ENCODE assay signal across 8 cellular contexts in genomic region chr2:28452534-28453081, GRCh38. TPM values are rescaled to one million over a fixed set of nuclear protein-coding genes. Genes with fewer than 3 reads are reported as not detected.
A peak's percentile ranks its signal among the peaks of the same experiment; 100 is the strongest.
DNase-seq lines count a peak whose midpoint lies in the region; ATAC-seq and TF ChIP-seq lines count a peak whose summit lies in the region.

No MANE protein-coding gene starts in this region.

- intact Hi-C loops in mammary epithelial cell (cut with micrococcal nuclease) = loop anchor here (1.0 to 10.0 kb wide), 10 partner anchors 38 to 748 kb away; partner anchors contain the start of genes BABAM2, PPP1CB and RBKS

- H3K4me1 ChIP-seq in mammary epithelial cell (ENCODE audit: insufficient read depth, low read length) = peaks cover 52% of the 10 kb centered on the region

- H3K27ac Mint-ChIP-seq in WTC11 = no peak overlapping the region

- H3K9ac ChIP-seq in mammary epithelial cell (ENCODE audit: insufficient read depth, low read length) = no peak overlapping the region

- no peaks in the 10 kb centered on the region for H3K36me3 Mint-ChIP-seq in WTC11

- no peaks in the 10 kb centered on the region for H3K27me3 Mint-ChIP-seq in WTC11 (ENCODE audit: low read depth)

- CTCF ChIA-PET in WTC11 (lab: Charles Lee) (interaction anchor here (0.5 to 1.4 kb wide), 19 partner anchors 14 to 749 kb away, joined by 3 to 6 read pairs (median 3); no protein-coding TSS in a partner anchor), mammary epithelial cell (lab: Charles Lee; ENCODE audit: low non-redundant PET) (no interaction called here)

- TF ChIP-seq CTCF in WTC11 (IDR thresholded peaks at IDR 0.05) (peak; percentile 91), mammary epithelial cell (conservative IDR thresholded peaks at IDR 0.05 in 1 of 2, IDR thresholded peaks at IDR 0.05 in 1 of 2; ENCODE audit: extremely low read depth in 1 of 2, insufficient read depth in 1 of 2, low read depth in 1 of 2, low read length in 2 of 2) (peak; percentile 98 to 99)

- no peak overlapping the region for H3K4me2 ChIP-seq in mammary epithelial cell (ENCODE audit: insufficient read depth, low read depth, low read length)

- ATAC-seq in WTC11 (peak; percentile 90), HG03457 (IDR thresholded peaks at IDR 0.05; ENCODE audit: unreplicated experiment) (no peak)

- H4K20me1 ChIP-seq in mammary epithelial cell (ENCODE audit: insufficient read depth, low read length) = no peaks in the 10 kb centered on the region

- H3K9me3 Mint-ChIP-seq in WTC11 = no peaks in the 10 kb centered on the region

- no peaks in the 10 kb centered on the region for H3K9me3 ChIP-seq in mammary epithelial cell (replicated peaks; ENCODE audit: insufficient read depth, low read length)

- POLR2A ChIA-PET in WTC11 (lab: Charles Lee) = no interaction called here

- no peak overlapping the region for H3K4me3 ChIP-seq in mammary epithelial cell (replicated peaks in 1 of 3; ENCODE audit: insufficient read depth in 1 of 3, low read depth in 2 of 3, low read length in 3 of 3)

- no peaks in the 10 kb centered on the region for H3K79me2 ChIP-seq in mammary epithelial cell (ENCODE audit: insufficient read depth, low read length)

- 30% methylated on average over 6 of the region's 7 CpGs for WGBS in mammary epithelial cell (ENCODE audit: low coverage, missing lambda C conversion rate)

- dilution Hi-C loops in mammary epithelial cell (cut with HindIII; ENCODE audit: low sequenced_read_pairs) = no loop called here

- BruUV-seq in mammary epithelial cell (replicated peaks; lab: Mats Ljungman, UMichigan) = no TSS peak

- H3K4me1 Mint-ChIP-seq in WTC11 = peaks cover 4% of the 10 kb centered on the region; the same call in 1 of the 2 replicates

- in situ Hi-C loops in mammary epithelial cell (cut with MboI; ENCODE audit: low sequenced_read_pairs in 2 of 2) = no loop called here

- no peak overlapping the region for H3K4me3 Mint-ChIP-seq in WTC11

- H3K27ac ChIP-seq in mammary epithelial cell (ENCODE audit: insufficient read depth, low read depth, low read length) = no peak overlapping the region

- no peaks in the 10 kb centered on the region for H3K27me3 ChIP-seq in mammary epithelial cell (ENCODE audit: insufficient read depth, low read length)

- H3K36me3 ChIP-seq in mammary epithelial cell (ENCODE audit: insufficient read depth, low read length) = no peaks in the 10 kb centered on the region

- H2AFZ ChIP-seq in mammary epithelial cell (ENCODE audit: low read depth, low read length) = no peak overlapping the region

- peak; percentile 22 to 69 (median 39) for DNase-seq in NCI-H1417 (lab: John Stamatoyannopoulos, UW)
- DNase-seq in NCI-H1417 treated with DMSO at 0.1 percent for 48 hours (lab: John Stamatoyannopoulos, UW) = no peak
- peak; percentile 46 for DNase-seq in LoVo (ENCODE audit: low spot score)
- DNase-seq in WTC11 (ENCODE audit: low spot score) = peak; percentile 87
- no peak for DNase-seq in mammary epithelial cell
- DNase-seq in kidney tubule cell (ENCODE audit: low spot score) = peak; percentile 70
- peak; percentile 79 to 92 for DNase-seq in stimulated activated CD4-positive, alpha-beta T cell treated with anti-CD3 and anti-CD28 coated beads, Interleukin-4, amount 100 ng/mL, for 48 hours (ENCODE audit: low read depth in 2 of 2)

TF ChIP-seq in WTC11, 78 proteins besides CTCF, POLR2A, EP300 and RAD21 (continues in another document):
- TF ChIP-seq ZNF425 (CRISPR knock-in tag; conservative IDR thresholded peaks at IDR 0.05) (no peak), USF1 (CRISPR knock-in tag; IDR thresholded peaks at IDR 0.05) (no peak), KAT7 (CRISPR knock-in tag; IDR thresholded peaks at IDR 0.05; ENCODE audit: borderline replicate concordance) (no peak), ZNF281 (CRISPR knock-in tag; IDR thresholded peaks at IDR 0.05) (no peak), SP1 (CRISPR knock-in tag; conservative IDR thresholded peaks at IDR 0.05) (no peak), TEAD1 (CRISPR knock-in tag; IDR thresholded peaks at IDR 0.05) (no peak), NFATC4 (CRISPR knock-in tag; IDR thresholded peaks at IDR 0.05) (no peak), GABPB1 (CRISPR knock-in tag; IDR thresholded peaks at IDR 0.05) (no peak), EMX1 (CRISPR knock-in tag; IDR thresholded peaks at IDR 0.05) (no peak), ELF4 (CRISPR knock-in tag; IDR thresholded peaks at IDR 0.05; ENCODE audit: low read depth) (no peak), ZNF219 (CRISPR knock-in tag; IDR thresholded peaks at IDR 0.05; ENCODE audit: borderline replicate concordance) (no peak), ZNF532 (CRISPR knock-in tag; IDR thresholded peaks at IDR 0.05; ENCODE audit: borderline replicate concordance) (no peak), IRF2 (CRISPR knock-in tag; IDR thresholded peaks at IDR 0.05; ENCODE audit: borderline replicate concordance, low read depth) (no peak)

RNA-seq across cellular contexts. Expression of gene PLB1, which starts 43.3 kb away (rescaled TPM):
- total RNA-seq in WTC11 (2021) (0.27 to 0.44 TPM (median 0.39 TPM) in 3 replicates), mammary epithelial cell (1 to 10 TPM; 4.2 to 5.2 TPM)
- polyA plus RNA-seq in mammary epithelial cell = 2.0 TPM
- polyA minus RNA-seq in mammary epithelial cell = 0.93 TPM

RNA-seq across cellular contexts. Expression of gene FOSL2, which starts 60.0 kb away (rescaled TPM):
- total RNA-seq in WTC11 (2021) (3.9 to 4.5 TPM (median 4.0 TPM) in 3 replicates), mammary epithelial cell (10 to 100 TPM; 89.9 to 92.9 TPM)
- 30.6 TPM for polyA plus RNA-seq in mammary epithelial cell
- polyA minus RNA-seq in mammary epithelial cell = 126 TPM

Comparison
In these comparisons a context has a peak if more than half of its experiments do, and no peak if none do; other contexts are left out.
1. DNase-seq: peak in NCI-H1417 (3 of 3), LoVo (single experiment), WTC11 (single experiment), kidney tubule cell (single experiment) and stimulated activated CD4-positive, alpha-beta T cell treated with anti-CD3 and anti-CD28 coated beads, Interleukin-4, amount 100 ng/mL, for 48 hours (2 of 2); none in NCI-H1417 treated with DMSO at 0.1 percent for 48 hours (single experiment) and mammary epithelial cell (single experiment).
2. RNA of gene FOSL2, which starts 60.0 kb away (total RNA-seq): 89.9 to 92.9 TPM in mammary epithelial cell; 3.9 to 4.5 TPM in WTC11; every median in the first group is over 10 times any median in the second.